In genomic region chr4:54337007-54337406, GRCh38 we compare ENCODE assay signal across 23 cellular contexts.
A peak's percentile ranks its signal among the peaks of the same experiment; 100 is the strongest.
DNase-seq lines count a peak whose midpoint lies in the region; ATAC-seq and TF ChIP-seq lines count a peak whose summit lies in the region.
"Had no signal": no experiment of that assay in that cellular context is flagged by ENCODE, and none has a peak within 500 bp of the region (broad histone marks: within the 10 kb centered on the region; RNA-seq: fewer than 3 reads in every experiment).

No MANE protein-coding gene starts in this region.

- H3K36me3 ChIP-seq in IMR-90 (ENCODE audit: control insufficient read depth, insufficient read depth, low read length) (no peaks in the 10 kb centered on the region), mesenchymal stem cell (ENCODE audit: control insufficient read depth in 1 of 2, insufficient read depth in 2 of 2, low read depth in 1 of 2, low read length in 2 of 2) (no peaks in the 10 kb centered on the region), gastroesophageal sphincter (no peaks in the 10 kb centered on the region)
- H3K36me3 ChIP-seq: BE2C, BLaER1 had no signal

- H3K9me1 ChIP-seq in IMR-90 (ENCODE audit: insufficient read depth, low read length) = no peaks in the 10 kb centered on the region

- no peak overlapping the region for H2AK9ac ChIP-seq in IMR-90 (replicated peaks; ENCODE audit: low read depth, low read length, poor library complexity)

- H3K27me3 ChIP-seq in IMR-90 (ENCODE audit: control insufficient read depth, insufficient read depth, low read length) = peaks cover 17% of the 10 kb centered on the region
- H3K27me3 ChIP-seq in mesenchymal stem cell (ENCODE audit: control insufficient read depth in 1 of 2, insufficient read depth in 1 of 2, low read length in 2 of 2) = peaks cover 0 to 12% of the 10 kb centered on the region in 2 experiments
- no peaks in the 10 kb centered on the region for H3K27me3 ChIP-seq in gastroesophageal sphincter
- H3K27me3 ChIP-seq: BE2C, BLaER1 had no signal

- H3K4me3 Mint-ChIP-seq in stimulated activated effector memory CD8-positive, alpha-beta T cell treated with anti-CD3 and anti-CD28 coated beads, Interleukin-12 subunit alpha, Interleukin-12 subunit beta, amount 100 ng/mL, for 72 hours = no peak overlapping the region
- H3K4me3 Mint-ChIP-seq: CD14-positive monocyte; CD4-positive, alpha-beta memory T cell; CD4-positive, CD25-positive, alpha-beta regulatory T cell; CD8-positive, alpha-beta memory T cell had no signal

- no peak overlapping the region for H3K27ac Mint-ChIP-seq in stimulated activated effector memory CD8-positive, alpha-beta T cell treated with anti-CD3 and anti-CD28 coated beads, Interleukin-12 subunit alpha, Interleukin-12 subunit beta, amount 100 ng/mL, for 72 hours
- H3K27ac Mint-ChIP-seq: CD14-positive monocyte; CD4-positive, alpha-beta memory T cell; CD4-positive, CD25-positive, alpha-beta regulatory T cell; CD8-positive, alpha-beta memory T cell had no signal

- H3K14ac ChIP-seq in IMR-90 (replicated peaks; ENCODE audit: low read depth, low read length) = no peak overlapping the region
- H3K14ac ChIP-seq in mesenchymal stem cell (ENCODE audit: low read length in 2 of 2) = no peak overlapping the region

- TF ChIP-seq RAD21 in IMR-90 (IDR thresholded peaks at IDR 0.05; ENCODE audit: low read length) = no peak

- H2BK15ac ChIP-seq in IMR-90 (ENCODE audit: low read depth, low read length) (no peak overlapping the region), mesenchymal stem cell (ENCODE audit: low read depth, poor library complexity, severe bottlenecking) (no peak overlapping the region)

- H3K27ac ChIP-seq in IMR-90 (ENCODE audit: insufficient read depth, low read length) = no peak overlapping the region
- H3K27ac ChIP-seq in mesenchymal stem cell (ENCODE audit: low read length, poor library complexity, severe bottlenecking) = no peak overlapping the region
- H3K27ac ChIP-seq in gastroesophageal sphincter = no peak overlapping the region
- H3K27ac ChIP-seq: BLaER1 had no signal

- H3K18ac ChIP-seq in IMR-90 (ENCODE audit: low read depth, low read length) (no peak overlapping the region), mesenchymal stem cell (ENCODE audit: low read depth in 1 of 2, low read length in 2 of 2) (no peak overlapping the region)

- POLR2A ChIA-PET in IMR-90 (lab: Charles Lee; ENCODE audit: unreplicated experiment) = no interaction called here

- dilution Hi-C loops in IMR-90 (cut with HindIII; ENCODE audit: low sequenced_read_pairs, unreplicated experiment) = no loop called here

- H3K4me3 ChIP-seq in IMR-90 (ENCODE audit: insufficient read depth, low read depth, low read length) (no peak overlapping the region), mesenchymal stem cell (ENCODE audit: insufficient read depth in 1 of 2, low read depth in 1 of 2, low read length in 2 of 2) (no peak overlapping the region), gastroesophageal sphincter (no peak overlapping the region)
- H3K4me3 ChIP-seq: BLaER1, GM12878 had no signal

- H2AK5ac ChIP-seq in IMR-90 (ENCODE audit: low read depth, low read length) (no peak overlapping the region), mesenchymal stem cell (ENCODE audit: low read length, severe bottlenecking) (no peak overlapping the region)

- TF ChIP-seq POLR2A in IMR-90 (IDR thresholded peaks at IDR 0.05; ENCODE audit: low read depth, low read length) (no peak), gastroesophageal sphincter (IDR thresholded peaks at IDR 0.05) (no peak)

- H4K91ac ChIP-seq in IMR-90 (ENCODE audit: insufficient read depth, low read depth, low read length) (no peak overlapping the region), mesenchymal stem cell (ENCODE audit: low read length) (peak overlapping the region; percentile 30)

- H2BK120ac ChIP-seq in IMR-90 (ENCODE audit: low read depth, low read length) = no peak overlapping the region
- no peak overlapping the region for H2BK120ac ChIP-seq in mesenchymal stem cell (ENCODE audit: low read depth, low read length)

- H3K79me1 ChIP-seq in IMR-90 (ENCODE audit: low read depth in 1 of 2, low read length in 2 of 2) (no peaks in the 10 kb centered on the region), mesenchymal stem cell (replicated peaks; ENCODE audit: low read length, poor library complexity, severe bottlenecking) (no peaks in the 10 kb centered on the region)

- no peaks in the 10 kb centered on the region for H3K4me1 Mint-ChIP-seq in stimulated activated effector memory CD8-positive, alpha-beta T cell treated with anti-CD3 and anti-CD28 coated beads, Interleukin-12 subunit alpha, Interleukin-12 subunit beta, amount 100 ng/mL, for 72 hours
- H3K4me1 Mint-ChIP-seq: CD4-positive, alpha-beta memory T cell; CD4-positive, CD25-positive, alpha-beta regulatory T cell; CD8-positive, alpha-beta memory T cell had no signal

- no peak overlapping the region for H2BK20ac ChIP-seq in IMR-90 (ENCODE audit: low read depth, low read length)

- no peak overlapping the region for H3K4ac ChIP-seq in IMR-90 (ENCODE audit: low read depth, low read length)
- no peak overlapping the region for H3K4ac ChIP-seq in mesenchymal stem cell (ENCODE audit: low read depth in 1 of 2, low read length in 2 of 2)

- no peaks in the 10 kb centered on the region for H3K9me3 Mint-ChIP-seq in stimulated activated effector memory CD8-positive, alpha-beta T cell treated with anti-CD3 and anti-CD28 coated beads, Interleukin-12 subunit alpha, Interleukin-12 subunit beta, amount 100 ng/mL, for 72 hours

- H3K56ac ChIP-seq in IMR-90 (ENCODE audit: extremely low read depth, insufficient read depth, low read length) = no peak overlapping the region

- no peak overlapping the region for H3K4me2 ChIP-seq in IMR-90 (ENCODE audit: low read depth, low read length)
- no peak overlapping the region for H3K4me2 ChIP-seq in mesenchymal stem cell (ENCODE audit: low read length, poor library complexity, severe bottlenecking)
- H3K4me2 ChIP-seq: BLaER1 had no signal

- H3K9ac ChIP-seq in IMR-90 (ENCODE audit: low read depth, low read length) (no peak overlapping the region), mesenchymal stem cell (ENCODE audit: low read length) (no peak overlapping the region)
- H3K9ac ChIP-seq: BLaER1 had no signal

- H3K4me1 ChIP-seq in IMR-90 (ENCODE audit: control insufficient read depth, insufficient read depth, low read length) (no peaks in the 10 kb centered on the region), mesenchymal stem cell (ENCODE audit: control insufficient read depth, insufficient read depth, low read depth, low read length) (no peaks in the 10 kb centered on the region), gastroesophageal sphincter (no peaks in the 10 kb centered on the region)
- H3K4me1 ChIP-seq: BE2C, BLaER1 had no signal

- no peak for TF ChIP-seq CTCF in IMR-90 (conservative IDR thresholded peaks at IDR 0.05; ENCODE audit: low read depth, low read length)
- no peak for TF ChIP-seq CTCF in gastroesophageal sphincter (IDR thresholded peaks at IDR 0.05)

- no peak overlapping the region for H2BK12ac ChIP-seq in mesenchymal stem cell (ENCODE audit: low read length in 2 of 2)

- no peak for TF ChIP-seq EP300 in gastroesophageal sphincter (IDR thresholded peaks at IDR 0.05)

- no peak for DNase-seq in IMR-90
- no peak for DNase-seq in mesenchymal stem cell
- DNase-seq in stimulated activated effector memory CD8-positive, alpha-beta T cell treated with anti-CD3 and anti-CD28 coated beads, Interleukin-12 subunit alpha, Interleukin-12 subunit beta, amount 100 ng/mL, for 72 hours (ENCODE audit: low spot score in 2 of 2) = no peak
- DNase-seq: 8988T; ACHN; BE2C; C1 segment of cervical spinal cord; CD4-positive, alpha-beta memory T cell; CD4-positive, CD25-positive, alpha-beta regulatory T cell; CD8-positive, alpha-beta memory T cell; COR-L47; DMS 273 treated with DMSO at 0.1 percent for 48 hours; DMS153; DMS53; DMS79; DND-41; EL; GDM1 had no signal

- H4K8ac ChIP-seq in IMR-90 (ENCODE audit: low read depth in 2 of 2, low read length in 2 of 2) = no peak overlapping the region
- no peak overlapping the region for H4K8ac ChIP-seq in mesenchymal stem cell (ENCODE audit: low read length)

- no peaks in the 10 kb centered on the region for H3K36me3 Mint-ChIP-seq in stimulated activated effector memory CD8-positive, alpha-beta T cell treated with anti-CD3 and anti-CD28 coated beads, Interleukin-12 subunit alpha, Interleukin-12 subunit beta, amount 100 ng/mL, for 72 hours
- H3K36me3 Mint-ChIP-seq: CD14-positive monocyte; CD4-positive, alpha-beta memory T cell; CD4-positive, CD25-positive, alpha-beta regulatory T cell; CD8-positive, alpha-beta memory T cell had no signal

- H3K23ac ChIP-seq in IMR-90 (ENCODE audit: low read depth, low read length) (no peak overlapping the region), mesenchymal stem cell (ENCODE audit: low read length in 2 of 2) (no peak overlapping the region)

- no peak for ATAC-seq in IMR-90 (ENCODE audit: low read depth)
- ATAC-seq in stimulated activated effector memory CD8-positive, alpha-beta T cell treated with anti-CD3 and anti-CD28 coated beads, Interleukin-12 subunit alpha, Interleukin-12 subunit beta, amount 100 ng/mL, for 72 hours = peak; percentile 11
- ATAC-seq in gastroesophageal sphincter = no peak
- ATAC-seq in GM18867 (IDR thresholded peaks at IDR 0.05; ENCODE audit: unreplicated experiment) = no peak
- ATAC-seq: GM12878 had no signal

- no peak overlapping the region for H4K5ac ChIP-seq in IMR-90 (ENCODE audit: low read depth, low read length)

- no TSS peak for BruUV-seq in IMR-90 (replicated peaks; lab: Mats Ljungman, UMichigan)

- CTCF ChIA-PET in IMR-90 (lab: Yijun Ruan, JAX) = no interaction called here

- intact Hi-C loops in IMR-90 (cut with micrococcal nuclease) = no loop called here

- H4K20me1 ChIP-seq in IMR-90 (ENCODE audit: insufficient read depth, low read length) = no peaks in the 10 kb centered on the region
- H4K20me1 ChIP-seq: BLaER1 had no signal

- in situ Hi-C loops in IMR-90 (cut with MboI; ENCODE audit: low sequenced_read_pairs) = no loop called here

- H2AFZ ChIP-seq in IMR-90 (replicated peaks; ENCODE audit: low read length, poor library complexity) (peak overlapping the region; percentile 2), mesenchymal stem cell (ENCODE audit: low read depth, low read length) (no peak overlapping the region)

- no CpG with 5 or more reads among the region's 4 CpGs for WGBS in IMR-90 (ENCODE audit: extremely low coverage in 2 of 2, insufficient read length in 1 of 2), 2 experiments
- 100% methylated on average over 3 of the region's 4 CpGs for WGBS in mesenchymal stem cell
- 60 to 85% methylated on average over 2 to 3 of the region's 4 CpGs for WGBS in gastroesophageal sphincter (ENCODE audit: low coverage in 1 of 2), 2 donors

- H2BK5ac ChIP-seq in IMR-90 (ENCODE audit: low read depth, low read length, poor library complexity, severe bottlenecking) (no peak overlapping the region), mesenchymal stem cell (ENCODE audit: low read depth, low read length, poor library complexity, severe bottlenecking) (no peak overlapping the region)

- H3K9me3 ChIP-seq in IMR-90 (ENCODE audit: control insufficient read depth, insufficient read depth, low read length) = no peaks in the 10 kb centered on the region
- H3K9me3 ChIP-seq in mesenchymal stem cell (ENCODE audit: control insufficient read depth, low read length) = no peaks in the 10 kb centered on the region
- H3K9me3 ChIP-seq in gastroesophageal sphincter = no peaks in the 10 kb centered on the region
- H3K9me3 ChIP-seq: BE2C, BLaER1 had no signal

TF ChIP-seq in IMR-90, 13 proteins besides CTCF, POLR2A, EP300 and RAD21 (continues in another document):
- TF ChIP-seq NFE2L2 (IDR thresholded peaks at IDR 0.05; ENCODE audit: low read depth, low read length) = no peak
